In genomic region chr2:215002500-215002899, GRCh38 we compare ENCODE assay signal across 8 cellular contexts.
DNase-seq lines count a peak whose midpoint lies in the region; ATAC-seq, FAIRE-seq and TF ChIP-seq lines count a peak whose summit lies in the region.

No MANE protein-coding gene starts in this region.

- no peaks in the 10 kb centered on the region for H3K27me3 ChIP-seq in keratinocyte (ENCODE audit: control insufficient read depth, extremely low read depth, insufficient read depth, low read length)

- peak; percentile 65 for TF ChIP-seq CTCF in LNCAP (IDR thresholded peaks at IDR 0.05)
- 0 out of 2 replicates have a peak, but pooled peaks have one; percentile 27 for TF ChIP-seq CTCF in WI38 (IDR thresholded peaks at IDR 0.05; ENCODE audit: low read depth, low read length)
- peak; percentile 17 to 40 (median 32) for TF ChIP-seq CTCF in keratinocyte (optimal IDR thresholded peaks at IDR 0.05 in 1 of 3, IDR thresholded peaks at IDR 0.05 in 1 of 3, conservative IDR thresholded peaks at IDR 0.05 in 1 of 3; ENCODE audit: extremely low read depth in 1 of 3, insufficient read depth in 2 of 3, low read length in 3 of 3)

- H3K9me3 ChIP-seq in keratinocyte (ENCODE audit: control insufficient read depth, low read depth, low read length), result no peaks in the 10 kb centered on the region

- peaks cover 0 to 3% of the 10 kb centered on the region in 2 experiments for H3K36me3 ChIP-seq in keratinocyte (ENCODE audit: control insufficient read depth in 2 of 2, extremely low read depth in 1 of 2, insufficient read depth in 2 of 2, low read length in 2 of 2)

- no peak overlapping the region for H3K4me3 ChIP-seq in WI38 (ENCODE audit: low read depth, low read length)
- H3K4me3 ChIP-seq in keratinocyte (ENCODE audit: control insufficient read depth in 2 of 3, extremely low read depth in 1 of 3, insufficient read depth in 2 of 3, low read depth in 1 of 3, low read length in 3 of 3), result no peak overlapping the region

- ATAC-seq in GM19463 (IDR thresholded peaks at IDR 0.05; ENCODE audit: unreplicated experiment) (peak; percentile 78), HG03097 (IDR thresholded peaks at IDR 0.05; ENCODE audit: low FRiP score, unreplicated experiment) (no peak)

- no peaks in the 10 kb centered on the region for H3K4me1 ChIP-seq in keratinocyte (ENCODE audit: control insufficient read depth, extremely low read depth, insufficient read depth, low read length)

- H3K9me1 ChIP-seq in keratinocyte (ENCODE audit: control insufficient read depth, extremely low read depth, insufficient read depth, low read length), result no peaks in the 10 kb centered on the region

- H4K20me1 ChIP-seq in keratinocyte (ENCODE audit: control insufficient read depth, extremely low read depth, insufficient read depth, low read length), result no peaks in the 10 kb centered on the region

- DNase-seq in DMS 273 treated with DMSO at 0.1 percent for 48 hours (lab: John Stamatoyannopoulos, UW), result peak; percentile 2
- DNase-seq in keratinocyte (ENCODE audit: low read depth, low spot score), result no peak
- no peak for DNase-seq in stimulated activated CD8-positive, alpha-beta memory T cell treated with anti-CD3 and anti-CD28 coated beads, Interleukin-4, amount 100 ng/mL, for 48 hours
- DNase-seq in COLO668 (lab: John Stamatoyannopoulos, UW; ENCODE audit: unreplicated experiment), result no peak

- no peak overlapping the region for H2AFZ ChIP-seq in keratinocyte (ENCODE audit: control insufficient read depth, low read length)

- no peak for FAIRE-seq in keratinocyte (lab: Jason Lieb, UNC)

- dilution Hi-C loops in keratinocyte (cut with MboI; ENCODE audit: extremely low pct_ligation_motif_present, low sequenced_read_pairs), result no loop called here

- H3K79me2 ChIP-seq in keratinocyte (ENCODE audit: control insufficient read depth, insufficient read depth, low read length), result no peaks in the 10 kb centered on the region

- no peak overlapping the region for H3K4me2 ChIP-seq in keratinocyte (ENCODE audit: control insufficient read depth, extremely low read depth, insufficient read depth, low read depth, low read length)

- H3K9ac ChIP-seq in keratinocyte (ENCODE audit: control insufficient read depth, extremely low read depth, insufficient read depth, low read length), result no peak overlapping the region

- no peak overlapping the region for H3K27ac ChIP-seq in keratinocyte (ENCODE audit: control insufficient read depth, insufficient read depth, low read length)
